Comparison of ENCODE assay signal across 18 cellular contexts in genomic region chr1:63835075-63835633, GRCh38.
A peak's percentile ranks its signal among the peaks of the same experiment; 100 is the strongest.
DNase-seq lines count a peak whose midpoint lies in the region; ATAC-seq and TF ChIP-seq lines count a peak whose summit lies in the region.
"Had no signal": no experiment of that assay in that cellular context is flagged by ENCODE, and none has a peak within 500 bp of the region (broad histone marks: within the 10 kb centered on the region; RNA-seq: fewer than 3 reads in every experiment).

No MANE protein-coding gene starts in this region.

- H3K4ac ChIP-seq in IMR-90 (ENCODE audit: low read depth, low read length): no peak overlapping the region

- dilution Hi-C loops in IMR-90 (cut with HindIII; ENCODE audit: low sequenced_read_pairs, unreplicated experiment): no loop called here

- no peaks in the 10 kb centered on the region for H3K9me2 ChIP-seq in PC-3 (replicated peaks; ENCODE audit: low read length)

- no peak overlapping the region for H3K18ac ChIP-seq in IMR-90 (ENCODE audit: low read depth, low read length)

- H3K9me3 ChIP-seq in IMR-90 (ENCODE audit: control insufficient read depth, insufficient read depth, low read length) (no peaks in the 10 kb centered on the region), PC-3 (ENCODE audit: low read length) (no peaks in the 10 kb centered on the region), lower lobe of right lung (no peaks in the 10 kb centered on the region)
- H3K9me3 ChIP-seq: gastrocnemius medialis, vagina had no signal

- CTCF ChIA-PET in Calu3 (lab: Charles Lee): interaction anchor here (0.6 to 1.2 kb wide), 2 partner anchors 64 to 144 kb away, joined by 4 to 7 read pairs; no protein-coding TSS in a partner anchor
- CTCF ChIA-PET in IMR-90 (lab: Yijun Ruan, JAX): no interaction called here
- CTCF ChIA-PET in PC-3 (lab: Charles Lee): interaction anchor here (2.1 kb wide), 1 partner anchor 143 kb away, joined by 6 read pairs; no protein-coding TSS in a partner anchor

- peaks cover 54% of the 10 kb centered on the region for H3K4me1 Mint-ChIP-seq in Calu3 (ENCODE audit: low read depth, unreplicated experiment)
- peaks cover 31% of the 10 kb centered on the region for H3K4me1 Mint-ChIP-seq in osteocyte (ENCODE audit: unreplicated experiment)
- H3K4me1 Mint-ChIP-seq: activated CD4-positive, alpha-beta T cell treated with anti-CD3 and anti-CD28 coated beads for 36 hours had no signal

- no peak overlapping the region for H2BK120ac ChIP-seq in IMR-90 (ENCODE audit: low read depth, low read length)

- POLR2A ChIA-PET in IMR-90 (lab: Charles Lee; ENCODE audit: unreplicated experiment) (no interaction called here), PC-3 (lab: Charles Lee; ENCODE audit: unreplicated experiment) (no interaction called here)

- H4K8ac ChIP-seq in IMR-90 (ENCODE audit: low read depth in 2 of 2, low read length in 2 of 2): no peak overlapping the region

- H3K27me3 ChIP-seq in IMR-90 (ENCODE audit: control insufficient read depth, insufficient read depth, low read length) (no peaks in the 10 kb centered on the region), PC-3 (ENCODE audit: low read length) (no peaks in the 10 kb centered on the region), foreskin keratinocyte (no peaks in the 10 kb centered on the region), dorsolateral prefrontal cortex (no peaks in the 10 kb centered on the region), lower lobe of right lung (ENCODE audit: low read depth) (no peaks in the 10 kb centered on the region)
- H3K27me3 ChIP-seq: gastrocnemius medialis, vagina had no signal

- H3K27ac ChIP-seq in IMR-90 (ENCODE audit: insufficient read depth, low read length) (no peak overlapping the region), PC-3 (ENCODE audit: low read length) (peak overlapping the region; percentile 60), foreskin keratinocyte (no peak overlapping the region), dorsolateral prefrontal cortex (no peak overlapping the region), lower lobe of right lung (no peak overlapping the region)
- H3K27ac ChIP-seq: gastrocnemius medialis, vagina had no signal

- TF ChIP-seq POLR2A in IMR-90 (IDR thresholded peaks at IDR 0.05; ENCODE audit: low read depth, low read length): no peak

- H3K27ac Mint-ChIP-seq in Calu3 (ENCODE audit: unreplicated experiment) (peak overlapping the region; percentile 51), osteocyte (ENCODE audit: unreplicated experiment) (no peak overlapping the region)
- H3K27ac Mint-ChIP-seq: activated CD4-positive, alpha-beta T cell treated with anti-CD3 and anti-CD28 coated beads for 36 hours had no signal

- H3K27me3 Mint-ChIP-seq in Calu3 (ENCODE audit: unreplicated experiment) (no peaks in the 10 kb centered on the region), osteocyte (ENCODE audit: unreplicated experiment) (no peaks in the 10 kb centered on the region)
- H3K27me3 Mint-ChIP-seq: activated CD4-positive, alpha-beta T cell treated with anti-CD3 and anti-CD28 coated beads for 36 hours had no signal

- no peak overlapping the region for H2AK9ac ChIP-seq in IMR-90 (replicated peaks; ENCODE audit: low read depth, low read length, poor library complexity)

- no peaks in the 10 kb centered on the region for H3K79me1 ChIP-seq in IMR-90 (ENCODE audit: low read depth in 1 of 2, low read length in 2 of 2)

- no peaks in the 10 kb centered on the region; the same call in 1 of the 2 replicates for H3K9me1 ChIP-seq in IMR-90 (ENCODE audit: insufficient read depth, low read length)

- TF ChIP-seq CTCF in Calu3 (IDR thresholded peaks at IDR 0.05; ENCODE audit: unreplicated experiment): no peak
- TF ChIP-seq CTCF in IMR-90 (conservative IDR thresholded peaks at IDR 0.05; ENCODE audit: low read depth, low read length): no peak
- TF ChIP-seq CTCF in PC-3 (conservative IDR thresholded peaks at IDR 0.05; ENCODE audit: low read depth, low read length): no peak
- no peak for TF ChIP-seq CTCF in foreskin keratinocyte (conservative IDR thresholded peaks at IDR 0.05)
- no peak for TF ChIP-seq CTCF in dorsolateral prefrontal cortex (IDR thresholded peaks at IDR 0.05 in 54 of 56, conservative IDR thresholded peaks at IDR 0.05 in 2 of 56; ENCODE audit: low read depth in 1 of 56, partially characterized antibody in 56 of 56)
- no peak for TF ChIP-seq CTCF in osteocyte (IDR thresholded peaks at IDR 0.05)
- no peak for TF ChIP-seq CTCF in lower lobe of right lung (IDR thresholded peaks at IDR 0.05)

- ATAC-seq in IMR-90 (ENCODE audit: low read depth) (no peak), PC-3 (peak; percentile 83), foreskin keratinocyte (peak; percentile 39), sciatic nerve (no peak), lower lobe of right lung (no peak)
- ATAC-seq: activated CD4-positive, alpha-beta T cell treated with anti-CD3 and anti-CD28 coated beads for 36 hours; gastrocnemius medialis; HepG2 had no signal

- H3K36me3 ChIP-seq in IMR-90 (ENCODE audit: control insufficient read depth, insufficient read depth, low read length): no peaks in the 10 kb centered on the region
- H3K36me3 ChIP-seq in PC-3 (ENCODE audit: low read depth, low read length): no peaks in the 10 kb centered on the region
- H3K36me3 ChIP-seq in lower lobe of right lung: no peaks in the 10 kb centered on the region
- H3K36me3 ChIP-seq: gastrocnemius medialis, vagina had no signal

- in situ Hi-C loops in IMR-90 (cut with MboI; ENCODE audit: low sequenced_read_pairs): no loop called here

- H3K23ac ChIP-seq in IMR-90 (ENCODE audit: low read depth, low read length): no peak overlapping the region

- no peak overlapping the region for H3K56ac ChIP-seq in IMR-90 (ENCODE audit: extremely low read depth, insufficient read depth, low read length)

- no peak overlapping the region for H3K4me2 ChIP-seq in IMR-90 (ENCODE audit: low read depth, low read length)
- peak overlapping the region; percentile 8 for H3K4me2 ChIP-seq in PC-3 (ENCODE audit: low read length)

- no peak for DNase-seq in Calu3
- peak; percentile 41 for DNase-seq in IMR-90
- peak; percentile 85 for DNase-seq in PC-3
- DNase-seq in foreskin keratinocyte: peak in 1 of 2 donors; percentile 59
- no peak for DNase-seq in dorsolateral prefrontal cortex
- no peak for DNase-seq in osteocyte (ENCODE audit: extremely low spot score, unreplicated experiment)
- no peak for DNase-seq in sciatic nerve (ENCODE audit: low spot score)
- no peak for DNase-seq in lower lobe of right lung
- DNase-seq: activated CD4-positive, alpha-beta T cell treated with anti-CD3 and anti-CD28 coated beads for 36 hours; activated CD8-positive, alpha-beta memory T cell treated with anti-CD3 and anti-CD28 coated beads, Interleukin-2, amount 50 U/mL, for 4 hours; activated gamma-delta T cell treated with Interleukin-2 at 50 U/mL for 16 hours; gastrocnemius medialis; NCI-H1048; NCI-H345; retina had no signal

- no peak overlapping the region for H3K14ac ChIP-seq in IMR-90 (replicated peaks; ENCODE audit: low read depth, low read length)

- H2BK5ac ChIP-seq in IMR-90 (ENCODE audit: low read depth, low read length, poor library complexity, severe bottlenecking): no peak overlapping the region

- no peak for TF ChIP-seq RAD21 in IMR-90 (IDR thresholded peaks at IDR 0.05; ENCODE audit: low read length)

- H3K4me3 ChIP-seq in IMR-90 (ENCODE audit: insufficient read depth, low read depth, low read length) (no peak overlapping the region), PC-3 (ENCODE audit: low read length) (no peak overlapping the region), dorsolateral prefrontal cortex (no peak overlapping the region), lower lobe of right lung (no peak overlapping the region)
- H3K4me3 ChIP-seq: gastrocnemius medialis, vagina had no signal

- H4K5ac ChIP-seq in IMR-90 (ENCODE audit: low read depth, low read length): no peak overlapping the region

- no TSS peak for BruUV-seq in Calu3 (replicated peaks; lab: Mats Ljungman, UMichigan)
- BruUV-seq in IMR-90 (replicated peaks; lab: Mats Ljungman, UMichigan): no TSS peak
- no TSS peak for BruUV-seq in PC-3 (replicated peaks; lab: Mats Ljungman, UMichigan)

- no peak overlapping the region for H4K91ac ChIP-seq in IMR-90 (ENCODE audit: insufficient read depth, low read depth, low read length)

- no peaks in the 10 kb centered on the region for H3K9me3 Mint-ChIP-seq in Calu3 (ENCODE audit: low read depth, unreplicated experiment)
- no peaks in the 10 kb centered on the region for H3K9me3 Mint-ChIP-seq in osteocyte (ENCODE audit: unreplicated experiment)
- H3K9me3 Mint-ChIP-seq: mesothelial cell of epicardium had no signal

- H2AK5ac ChIP-seq in IMR-90 (ENCODE audit: low read depth, low read length): no peak overlapping the region

- H4K20me1 ChIP-seq in IMR-90 (ENCODE audit: insufficient read depth, low read length) (0 out of 2 replicates have a peak, but pooled peaks cover under 1% of the 10 kb centered on the region), PC-3 (ENCODE audit: low read length) (no peaks in the 10 kb centered on the region)

- no peaks in the 10 kb centered on the region for H3F3A ChIP-seq in PC-3 (ENCODE audit: low read length, unreplicated experiment)

- peaks cover 4% of the 10 kb centered on the region for H3K36me3 Mint-ChIP-seq in Calu3 (ENCODE audit: insufficient read depth, unreplicated experiment)
- H3K36me3 Mint-ChIP-seq in osteocyte (ENCODE audit: unreplicated experiment): no peaks in the 10 kb centered on the region

- WGBS in IMR-90 (ENCODE audit: extremely low coverage in 2 of 2, insufficient read length in 1 of 2), 2 experiments: 100% methylated on average over 2 of the region's 3 CpGs; no CpG with 5 or more reads in 1 of the 2 experiments

- no peaks in the 10 kb centered on the region; the same call in 1 of the 2 replicates for H3K4me1 ChIP-seq in IMR-90 (ENCODE audit: control insufficient read depth, insufficient read depth, low read length)
- peaks cover 25% of the 10 kb centered on the region for H3K4me1 ChIP-seq in PC-3 (ENCODE audit: insufficient read depth, low read length)
- H3K4me1 ChIP-seq in foreskin keratinocyte: no peaks in the 10 kb centered on the region
- H3K4me1 ChIP-seq in lower lobe of right lung: peaks cover 3% of the 10 kb centered on the region

- no peak overlapping the region for H3K9ac ChIP-seq in IMR-90 (ENCODE audit: low read depth, low read length)
- H3K9ac ChIP-seq in PC-3 (ENCODE audit: low read length): no peak overlapping the region

- H3K79me2 ChIP-seq in PC-3 (ENCODE audit: low read length): peaks cover 26% of the 10 kb centered on the region; the same call in 1 of the 2 replicates

- no peak overlapping the region for H3K4me3 Mint-ChIP-seq in Calu3 (ENCODE audit: low read depth, unreplicated experiment)
- H3K4me3 Mint-ChIP-seq in osteocyte (ENCODE audit: unreplicated experiment): no peak overlapping the region
- H3K4me3 Mint-ChIP-seq: activated CD4-positive, alpha-beta T cell treated with anti-CD3 and anti-CD28 coated beads for 36 hours; mesothelial cell of epicardium had no signal

- H2BK20ac ChIP-seq in IMR-90 (ENCODE audit: low read depth, low read length): no peak overlapping the region

- H2BK15ac ChIP-seq in IMR-90 (ENCODE audit: low read depth, low read length): no peak overlapping the region

- intact Hi-C loops in Calu3 (cut with micrococcal nuclease; ENCODE audit: unreplicated experiment) (no loop called here), IMR-90 (cut with micrococcal nuclease) (no loop called here), PC-3 (cut with micrococcal nuclease) (no loop called here), dorsolateral prefrontal cortex (cut with DNase I) (no loop called here), sciatic nerve (cut with DNase I) (no loop called here), lower lobe of right lung (cut with DNase I) (no loop called here)

- H2AFZ ChIP-seq in IMR-90 (replicated peaks; ENCODE audit: low read length, poor library complexity): no peak overlapping the region
- no peak overlapping the region for H2AFZ ChIP-seq in PC-3 (ENCODE audit: low read length)

Comparison
In these comparisons a context has a peak if more than half of its experiments do, and no peak if none do; other contexts are left out.
1. DNase-seq: peak in IMR-90 (single experiment) and PC-3 (single experiment); none in Calu3 (single experiment), dorsolateral prefrontal cortex (0 of 10), osteocyte (single experiment), sciatic nerve (single experiment) and lower lobe of right lung (single experiment).
2. ATAC-seq: peak in PC-3 (single experiment) and foreskin keratinocyte (single experiment); none in IMR-90 (single experiment), sciatic nerve (single experiment) and lower lobe of right lung (0 of 2).